ENCODE assay signal across 23 cellular contexts in genomic region chr14:54533100-54533499, GRCh38. TPM values are rescaled to one million over a fixed set of nuclear protein-coding genes. Genes with fewer than 3 reads are reported as not detected.
DNase-seq lines count a peak whose midpoint lies in the region; ATAC-seq lines count a peak whose summit lies in the region.
"Had no signal": no experiment of that assay in that cellular context is flagged by ENCODE, and none has a peak within 500 bp of the region (broad histone marks: within the 10 kb centered on the region; RNA-seq: fewer than 3 reads in every experiment).

No MANE protein-coding gene starts in this region.

- DNase-seq in mucosa of gallbladder (ENCODE audit: low spot score) = no peak
- no peak for DNase-seq in H7
- no peak for DNase-seq in midbrain (lab: John Stamatoyannopoulos, UW)
- DNase-seq in H4 (ENCODE audit: low spot score) = no peak
- DNase-seq: ACHN; activated CD8-positive, alpha-beta T cell treated with anti-CD3 and anti-CD28 coated beads for 36 hours; activated naive CD4-positive, alpha-beta T cell treated with anti-CD3 and anti-CD28 coated beads, Interleukin-2, amount 50 U/mL, for 16 hours; activated T-cell treated with anti-CD3 and anti-CD28 coated beads, Interleukin-2, amount 50 U/mL, for 4 hours; cerebellar nuclear complex; DMS153; effector memory CD8-positive, alpha-beta T cell; GF-D8; NCI-H1694; pancreas; SHP77; stimulated activated CD4-positive, alpha-beta T cell treated with anti-CD3 and anti-CD28 coated beads, Interleukin-1b, Interleukin-23, amount 100 ng/mL, for 48 hours; upper lobe of right lung; WERI-Rb-1 had no signal

- ATAC-seq in GM18511 (IDR thresholded peaks at IDR 0.05; ENCODE audit: unreplicated experiment) (peak; percentile 25), GM21528 (IDR thresholded peaks at IDR 0.05; ENCODE audit: low FRiP score, unreplicated experiment) (peak; percentile 28), HG03354 (IDR thresholded peaks at IDR 0.05; ENCODE audit: poor library complexity, severe bottlenecking, unreplicated experiment) (peak; percentile 9)
- ATAC-seq: activated CD8-positive, alpha-beta T cell treated with anti-CD3 and anti-CD28 coated beads for 36 hours; activated T-cell treated with anti-CD3 and anti-CD28 coated beads, Interleukin-2, amount 50 U/mL, for 4 hours; effector memory CD8-positive, alpha-beta T cell; pancreas; upper lobe of right lung had no signal

- no peaks in the 10 kb centered on the region for H3K9me3 ChIP-seq in ectodermal cell (ENCODE audit: control insufficient read depth, low read length)
- H3K9me3 ChIP-seq: ascending aorta, pancreas, upper lobe of right lung had no signal

- H3K36me3 ChIP-seq in ectodermal cell (ENCODE audit: control insufficient read depth, insufficient read depth, low read length) (peaks cover 1% of the 10 kb centered on the region), H7 (replicated peaks; ENCODE audit: control insufficient read depth, insufficient read depth, low read length) (peaks cover 1% of the 10 kb centered on the region; the same call in 1 of the 2 replicates)
- H3K36me3 ChIP-seq: pancreas had no signal

- H3K4me3 ChIP-seq in ectodermal cell (ENCODE audit: insufficient read depth, low read depth, low read length) (no peak overlapping the region), H7 (ENCODE audit: insufficient read depth, low read depth, low read length) (no peak overlapping the region)
- H3K4me3 ChIP-seq: ascending aorta, pancreas, upper lobe of right lung had no signal

- no peaks in the 10 kb centered on the region for H3K27me3 ChIP-seq in ectodermal cell (ENCODE audit: control insufficient read depth, insufficient read depth, low read length, poor library complexity, severe bottlenecking)
- no peaks in the 10 kb centered on the region for H3K27me3 ChIP-seq in H7 (ENCODE audit: control insufficient read depth, insufficient read depth, low read length)
- H3K27me3 ChIP-seq: ascending aorta, pancreas, upper lobe of right lung had no signal

- peaks cover 10% of the 10 kb centered on the region for H3K4me1 ChIP-seq in ectodermal cell (ENCODE audit: control insufficient read depth, insufficient read depth, low read length)
- H3K4me1 ChIP-seq: ascending aorta, upper lobe of right lung had no signal

- peak overlapping the region; percentile 53 for H3K27ac ChIP-seq in ectodermal cell (ENCODE audit: insufficient read depth, low read depth, low read length, poor library complexity, severe bottlenecking)
- H3K27ac ChIP-seq: ascending aorta, pancreas, upper lobe of right lung, WERI-Rb-1 had no signal

- WGBS in ectodermal cell, 2 experiments = 0% methylated on average over 1 of the region's 1 CpG; no CpG with 5 or more reads in 1 of the 2 experiments

RNA-seq across cellular contexts. Expression of gene CGRRF1, which starts 23.4 kb away (rescaled TPM):
- polyA plus RNA-seq in ectodermal cell (2013, experiment 1 of 4) = 16.9 TPM
- 28.7 TPM for polyA plus RNA-seq in ectodermal cell (2013, experiment 2 of 4)
- polyA plus RNA-seq in ectodermal cell (2013, experiment 3 of 4) = 21.1 TPM
- 25.9 TPM for polyA plus RNA-seq in ectodermal cell (2013, experiment 4 of 4)
- 17.6 TPM for total RNA-seq in mucosa of gallbladder
- total RNA-seq in H7 (2014; rRNA removed; shearing (Covaris generic)) = 9.1 and 17.7 TPM in 2 replicates
- 12.4 and 17.3 TPM in 2 replicates for total RNA-seq in H4 (2014; rRNA removed; shearing (Covaris generic))

RNA-seq across cellular contexts. Expression of gene SAMD4A, which starts 33.8 kb away (rescaled TPM):
- polyA plus RNA-seq in ectodermal cell (2013, experiment 1 of 4) = 10.5 TPM
- 6.6 TPM for polyA plus RNA-seq in ectodermal cell (2013, experiment 2 of 4)
- polyA plus RNA-seq in ectodermal cell (2013, experiment 3 of 4) = 5.3 TPM
- 5.3 TPM for polyA plus RNA-seq in ectodermal cell (2013, experiment 4 of 4)
- 49.8 TPM for total RNA-seq in mucosa of gallbladder
- 7.6 and 8.5 TPM in 2 replicates for total RNA-seq in H7 (2014; rRNA removed; shearing (Covaris generic))
- 1.7 and 1.8 TPM in 2 replicates for total RNA-seq in H4 (2014; rRNA removed; shearing (Covaris generic))

RNA-seq across cellular contexts. Expression of gene GMFB, which starts 44.3 kb away (rescaled TPM):
- 84.0 TPM for polyA plus RNA-seq in ectodermal cell (2013, experiment 1 of 4)
- 95.2 TPM for polyA plus RNA-seq in ectodermal cell (2013, experiment 2 of 4)
- polyA plus RNA-seq in ectodermal cell (2013, experiment 3 of 4) = 70.1 TPM
- 80.9 TPM for polyA plus RNA-seq in ectodermal cell (2013, experiment 4 of 4)
- 27.9 TPM for total RNA-seq in mucosa of gallbladder
- total RNA-seq in H7 (2014; rRNA removed; shearing (Covaris generic)) = 64.2 and 73.3 TPM in 2 replicates
- total RNA-seq in H4 (2014; rRNA removed; shearing (Covaris generic)) = 61.7 and 74.0 TPM in 2 replicates
